Comparison of ENCODE assay signal across 8 cellular contexts in genomic region chr5:1380011-1380817, GRCh38. TPM values are rescaled to one million over a fixed set of nuclear protein-coding genes. Genes with fewer than 3 reads are reported as not detected.
DNase-seq lines count a peak whose midpoint lies in the region; ATAC-seq and TF ChIP-seq lines count a peak whose summit lies in the region.

No MANE protein-coding gene starts in this region.

- H3K4me1 ChIP-seq in A673 (ENCODE audit: insufficient read depth, low read length, poor library complexity, severe bottlenecking), result no peaks in the 10 kb centered on the region

- peak overlapping the region; percentile 31 for H3K4me3 Mint-ChIP-seq in mesothelial cell of epicardium

- H3K27ac ChIP-seq in A673 (ENCODE audit: low read depth, low read length, poor library complexity, severe bottlenecking) (no peak overlapping the region), coronary artery (no peak overlapping the region)

- H3K27me3 ChIP-seq in A673 (replicated peaks; ENCODE audit: insufficient read depth, low read depth, low read length, poor library complexity), result peaks cover 12% of the 10 kb centered on the region

- intact Hi-C loops in A673 (cut with micrococcal nuclease; ENCODE audit: unreplicated experiment), result no loop called here

- no peaks in the 10 kb centered on the region for H3K9me3 ChIP-seq in A673 (ENCODE audit: low read depth, low read length, poor library complexity, severe bottlenecking)

- no peaks in the 10 kb centered on the region for H3K36me3 ChIP-seq in A673 (ENCODE audit: insufficient read depth, low read length, poor library complexity, severe bottlenecking)

- 0 out of 2 replicates have a peak, but pooled peaks have one; percentile 13 for TF ChIP-seq CTCF in A673 (conservative IDR thresholded peaks at IDR 0.05; ENCODE audit: low read depth, low read length)
- peak; percentile 25 for TF ChIP-seq CTCF in coronary artery (IDR thresholded peaks at IDR 0.05)
- TF ChIP-seq CTCF in mesothelial cell of epicardium (IDR thresholded peaks at IDR 0.05; ENCODE audit: unreplicated experiment), result peak; percentile 53

- H3K4me1 Mint-ChIP-seq in mesothelial cell of epicardium, result peaks cover 1% of the 10 kb centered on the region

- ATAC-seq in GM19023 (IDR thresholded peaks at IDR 0.05; ENCODE audit: unreplicated experiment) (peak; percentile 82), HG03469 (IDR thresholded peaks at IDR 0.05; ENCODE audit: unreplicated experiment) (peak; percentile 50)

- H3K27me3 Mint-ChIP-seq in mesothelial cell of epicardium (ENCODE audit: low read depth), result peaks cover 85% of the 10 kb centered on the region

- H3K4me3 ChIP-seq in A673 (ENCODE audit: low read depth, low read length, poor library complexity, severe bottlenecking), result no peak overlapping the region
- H3K4me3 ChIP-seq in coronary artery, result peak overlapping the region; percentile 57

- no TSS peak for BruUV-seq in A673 (replicated peaks; lab: Mats Ljungman, UMichigan)

- CTCF ChIA-PET in A673 (lab: Charles Lee), result interaction anchor here (1.1 kb wide), 1 partner anchor 206 kb away, joined by 4 read pairs; no protein-coding TSS in a partner anchor

- POLR2A ChIA-PET in A673 (lab: Charles Lee; ENCODE audit: low non-redundant PET), result no interaction called here

- H3K27ac Mint-ChIP-seq in mesothelial cell of epicardium, result no peak overlapping the region

- no peak for DNase-seq in A673 (ENCODE audit: low spot score)
- DNase-seq in activated CD4-positive, alpha-beta T cell treated with anti-CD3 and anti-CD28 coated beads for 24 hours (ENCODE audit: low read depth in 2 of 2), result peak; percentile 30 to 31
- no peak for DNase-seq in coronary artery (ENCODE audit: low spot score)
- peak in 1 of 2 experiments; percentile 59 for DNase-seq in mesothelial cell of epicardium (ENCODE audit: low spot score in 2 of 2, unreplicated experiment in 2 of 2)
- peak; percentile 23 for DNase-seq in stimulated activated naive CD4-positive, alpha-beta T cell treated with Interleukin-2 at 50 U/mL for 16 hours (lab: John Stamatoyannopoulos, UW)
- DNase-seq in A172 (ENCODE audit: low spot score), result no peak

- no peaks in the 10 kb centered on the region for H3K36me3 Mint-ChIP-seq in mesothelial cell of epicardium

- H3K9me3 Mint-ChIP-seq in mesothelial cell of epicardium, result no peaks in the 10 kb centered on the region

RNA-seq across cellular contexts. Expression of gene CLPTM1L, which starts 35.3 kb away (rescaled TPM):
- total RNA-seq in A673 (2021), result 128 and 146 TPM in 2 replicates
- total RNA-seq in mesothelial cell of epicardium, result 79.3 to 83.9 TPM (median 83.7 TPM) in 3 replicates
- 271 and 287 TPM in 2 replicates for total RNA-seq in A172 (2014; rRNA removed; shearing (Covaris generic))

Comparison
In these comparisons a context has a peak if more than half of its experiments do, and no peak if none do; other contexts are left out.
1. DNase-seq: peak in activated CD4-positive, alpha-beta T cell treated with anti-CD3 and anti-CD28 coated beads for 24 hours (2 of 2) and stimulated activated naive CD4-positive, alpha-beta T cell treated with Interleukin-2 at 50 U/mL for 16 hours (single experiment); none in A673 (single experiment), coronary artery (single experiment) and A172 (single experiment).
2. Peak in every context shown above with its lines, with median percentiles within 50 percentile points of each other: CTCF ChIP-seq.